In genomic region chr10:63627881-63628296, GRCh38 we compare ENCODE assay signal across 1 cellular context.
TF ChIP-seq lines count a peak whose summit lies in the region.

No MANE protein-coding gene starts in this region.

TF ChIP-seq in liver, 16 proteins besides CTCF, POLR2A, EP300 and RAD21 (continued from another document):
- TF ChIP-seq, protein P1, sequence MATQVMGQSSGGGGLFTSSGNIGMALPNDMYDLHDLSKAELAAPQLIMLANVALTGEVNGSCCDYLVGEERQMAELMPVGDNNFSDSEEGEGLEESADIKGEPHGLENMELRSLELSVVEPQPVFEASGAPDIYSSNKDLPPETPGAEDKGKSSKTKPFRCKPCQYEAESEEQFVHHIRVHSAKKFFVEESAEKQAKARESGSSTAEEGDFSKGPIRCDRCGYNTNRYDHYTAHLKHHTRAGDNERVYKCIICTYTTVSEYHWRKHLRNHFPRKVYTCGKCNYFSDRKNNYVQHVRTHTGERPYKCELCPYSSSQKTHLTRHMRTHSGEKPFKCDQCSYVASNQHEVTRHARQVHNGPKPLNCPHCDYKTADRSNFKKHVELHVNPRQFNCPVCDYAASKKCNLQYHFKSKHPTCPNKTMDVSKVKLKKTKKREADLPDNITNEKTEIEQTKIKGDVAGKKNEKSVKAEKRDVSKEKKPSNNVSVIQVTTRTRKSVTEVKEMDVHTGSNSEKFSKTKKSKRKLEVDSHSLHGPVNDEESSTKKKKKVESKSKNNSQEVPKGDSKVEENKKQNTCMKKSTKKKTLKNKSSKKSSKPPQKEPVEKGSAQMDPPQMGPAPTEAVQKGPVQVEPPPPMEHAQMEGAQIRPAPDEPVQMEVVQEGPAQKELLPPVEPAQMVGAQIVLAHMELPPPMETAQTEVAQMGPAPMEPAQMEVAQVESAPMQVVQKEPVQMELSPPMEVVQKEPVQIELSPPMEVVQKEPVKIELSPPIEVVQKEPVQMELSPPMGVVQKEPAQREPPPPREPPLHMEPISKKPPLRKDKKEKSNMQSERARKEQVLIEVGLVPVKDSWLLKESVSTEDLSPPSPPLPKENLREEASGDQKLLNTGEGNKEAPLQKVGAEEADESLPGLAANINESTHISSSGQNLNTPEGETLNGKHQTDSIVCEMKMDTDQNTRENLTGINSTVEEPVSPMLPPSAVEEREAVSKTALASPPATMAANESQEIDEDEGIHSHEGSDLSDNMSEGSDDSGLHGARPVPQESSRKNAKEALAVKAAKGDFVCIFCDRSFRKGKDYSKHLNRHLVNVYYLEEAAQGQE (IDR thresholded peaks at IDR 0.05) = no peak
- no peak for TF ChIP-seq FOXA1 (IDR thresholded peaks at IDR 0.05)
- no peak for TF ChIP-seq MAX (IDR thresholded peaks at IDR 0.05)
- no peak for TF ChIP-seq FOXA2 (IDR thresholded peaks at IDR 0.05)
- no peak for TF ChIP-seq TAF1 (conservative IDR thresholded peaks at IDR 0.05)
- TF ChIP-seq GABPA (IDR thresholded peaks at IDR 0.05 in 1 of 2, conservative IDR thresholded peaks at IDR 0.05 in 1 of 2) = no peak
TF ChIP-seq in liver: peak in this region for 0.
